ENCODE assay signal across 2 cellular contexts in the genomic region with DNA sequence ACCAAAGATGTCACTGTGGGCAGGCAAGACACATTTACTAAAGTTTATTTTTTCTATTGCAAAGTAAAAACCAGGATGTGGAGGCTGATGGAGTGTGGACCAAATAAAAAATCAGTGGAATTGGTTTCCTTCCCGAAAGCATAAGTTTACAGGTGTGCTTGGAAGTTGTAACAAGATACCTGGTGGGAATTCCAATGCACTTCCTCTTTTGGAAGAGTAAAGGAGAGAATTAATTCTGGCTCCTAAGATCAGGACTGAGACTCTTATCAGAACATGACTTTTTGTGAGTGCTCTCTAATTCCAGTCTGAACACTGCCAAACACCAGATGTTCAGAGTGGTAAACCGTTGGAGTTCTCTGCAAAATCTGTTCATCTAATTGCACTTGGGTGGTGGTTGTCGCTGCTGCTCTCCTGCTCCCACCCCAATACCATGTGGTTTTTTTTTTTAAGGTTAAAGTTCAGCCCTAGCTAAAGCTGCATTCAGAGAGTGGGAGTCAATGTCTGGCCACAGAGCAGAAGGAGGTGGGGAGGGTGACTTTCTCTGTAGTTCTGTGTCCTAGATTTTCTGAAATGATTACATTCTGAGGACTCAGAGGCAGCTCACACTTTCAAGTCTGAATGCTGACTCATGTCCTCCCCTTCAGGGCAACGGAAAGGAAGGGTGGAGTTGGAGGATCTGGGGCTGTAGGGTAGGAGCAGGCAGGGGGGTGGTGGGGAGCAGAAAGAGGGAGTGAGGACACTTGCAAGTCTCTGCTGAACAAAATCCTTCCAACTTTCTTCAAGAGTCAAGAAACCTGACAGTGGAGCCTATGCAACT.
A peak's percentile ranks its signal among the peaks of the same experiment; 100 is the strongest.
TF ChIP-seq lines count a peak whose summit lies in the region.

No MANE protein-coding gene starts in this region.

TF ChIP-seq in HCT116, 20 proteins besides CTCF, POLR2A, EP300 and RAD21:
- no peak for TF ChIP-seq ZBTB33 (IDR thresholded peaks at IDR 0.05; ENCODE audit: extremely low read depth, insufficient replicate concordance, low read length)
- TF ChIP-seq JUND (IDR thresholded peaks at IDR 0.05): peak; percentile 82
- TF ChIP-seq SP1 (IDR thresholded peaks at IDR 0.05; ENCODE audit: low read depth): peak; percentile 84
- TF ChIP-seq TCF7L2 (IDR thresholded peaks at IDR 0.05; ENCODE audit: borderline replicate concordance, extremely low read depth, insufficient read depth, insufficient read length): peak; percentile 63
- TF ChIP-seq ELF1 (IDR thresholded peaks at IDR 0.05; ENCODE audit: borderline replicate concordance, low read depth): no peak
- TF ChIP-seq FOSL1 (IDR thresholded peaks at IDR 0.05; ENCODE audit: low read depth): peak; percentile 83
- TF ChIP-seq ZFX (IDR thresholded peaks at IDR 0.05): no peak
- TF ChIP-seq POLR2AphosphoS5 (IDR thresholded peaks at IDR 0.05; ENCODE audit: low read depth, low read length): peak; percentile 33; the same call in 1 of the 2 replicates
- TF ChIP-seq YY1 (IDR thresholded peaks at IDR 0.05; ENCODE audit: extremely low read depth, insufficient replicate concordance, low read depth, low read length): peak; percentile 15
- peak; percentile 63; the same call in 1 of the 2 replicates for TF ChIP-seq MAX (IDR thresholded peaks at IDR 0.05)
- TF ChIP-seq EZH2 (IDR thresholded peaks at IDR 0.05): no peak
- TF ChIP-seq CBX3 (IDR thresholded peaks at IDR 0.05; ENCODE audit: low read depth): peak; percentile 87; the same call in 1 of the 2 replicates

TF ChIP-seq in HEK293T, 16 proteins besides CTCF, POLR2A, EP300 and RAD21 (continued from another document):
- TF ChIP-seq FOXM1 (IDR thresholded peaks at IDR 0.05; ENCODE audit: borderline replicate concordance) (no peak), NFRKB (IDR thresholded peaks at IDR 0.05) (no peak), L3MBTL2 (conservative IDR thresholded peaks at IDR 0.05) (no peak)
- TF ChIP-seq, protein P1, sequence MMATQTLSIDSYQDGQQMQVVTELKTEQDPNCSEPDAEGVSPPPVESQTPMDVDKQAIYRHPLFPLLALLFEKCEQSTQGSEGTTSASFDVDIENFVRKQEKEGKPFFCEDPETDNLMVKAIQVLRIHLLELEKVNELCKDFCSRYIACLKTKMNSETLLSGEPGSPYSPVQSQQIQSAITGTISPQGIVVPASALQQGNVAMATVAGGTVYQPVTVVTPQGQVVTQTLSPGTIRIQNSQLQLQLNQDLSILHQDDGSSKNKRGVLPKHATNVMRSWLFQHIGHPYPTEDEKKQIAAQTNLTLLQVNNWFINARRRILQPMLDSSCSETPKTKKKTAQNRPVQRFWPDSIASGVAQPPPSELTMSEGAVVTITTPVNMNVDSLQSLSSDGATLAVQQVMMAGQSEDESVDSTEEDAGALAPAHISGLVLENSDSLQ (IDR thresholded peaks at IDR 0.05): no peak
TF ChIP-seq in HEK293T: peak in this region for 0.
